9 cellular contexts compared by ENCODE assay signal in genomic region chr4:61200991-61201526, GRCh38. TPM values are rescaled to one million over a fixed set of nuclear protein-coding genes. Genes with fewer than 3 reads are reported as not detected.
DNase-seq lines count a peak whose midpoint lies in the region; ATAC-seq and TF ChIP-seq lines count a peak whose summit lies in the region.
"Had no signal": no experiment of that assay in that cellular context is flagged by ENCODE, and none has a peak within 500 bp of the region (broad histone marks: within the 10 kb centered on the region; RNA-seq: fewer than 3 reads in every experiment).

No MANE protein-coding gene starts in this region.

- H3K27me3 ChIP-seq in ascending aorta (no peaks in the 10 kb centered on the region), iPS-15b (ENCODE audit: control insufficient read depth, insufficient read depth, low read length) (peaks cover 57% of the 10 kb centered on the region), skeletal muscle tissue (ENCODE audit: control insufficient read depth in 3 of 3, insufficient read depth in 3 of 3, low read length in 3 of 3) (peaks cover 27 to 28% (median 28%) of the 10 kb centered on the region in 3 donors), thyroid gland (no peaks in the 10 kb centered on the region)

- WGBS in thyroid gland, 2 donors, result 1% methylated on average over 30 to 31 of the region's 31 CpGs

- TF ChIP-seq CTCF in ascending aorta (IDR thresholded peaks at IDR 0.05) (no peak), thyroid gland (IDR thresholded peaks at IDR 0.05) (no peak)

- intact Hi-C loops in ascending aorta (cut with DNase I), result loop anchor here (5.0 kb wide), 2 partner anchors 76 to 311 kb away; no protein-coding TSS in a partner anchor
- intact Hi-C loops in thyroid gland (cut with DNase I), result no loop called here

- H3K9ac ChIP-seq in iPS-15b (ENCODE audit: low read depth, low read length), result peak overlapping the region; percentile 47
- H3K9ac ChIP-seq in skeletal muscle tissue (ENCODE audit: low read depth in 1 of 3, low read length in 3 of 3), result peak overlapping the region in 2 of 3 donors; percentile 23 to 40

- no peaks in the 10 kb centered on the region for H3K4me1 ChIP-seq in ascending aorta
- peaks cover 20% of the 10 kb centered on the region for H3K4me1 ChIP-seq in iPS-15b (ENCODE audit: control insufficient read depth, insufficient read depth, low read length)
- H3K4me1 ChIP-seq in skeletal muscle tissue (ENCODE audit: control insufficient read depth in 3 of 3, insufficient read depth in 3 of 3, low read length in 3 of 3), result peaks cover 0 to 15% (median 2%) of the 10 kb centered on the region in 3 donors
- peaks cover 0 to 3% of the 10 kb centered on the region in 2 donors for H3K4me1 ChIP-seq in thyroid gland

- peak overlapping the region; percentile 83 to 88 for H3K4me3 ChIP-seq in ascending aorta
- peak overlapping the region; percentile 70 for H3K4me3 ChIP-seq in iPS-15b (ENCODE audit: low read depth, low read length)
- H3K4me3 ChIP-seq in skeletal muscle tissue (ENCODE audit: low read length in 3 of 3), result peak overlapping the region; percentile 58 to 61 (median 60)
- H3K4me3 ChIP-seq in thyroid gland (replicated peaks in 1 of 3), result peak overlapping the region in 1 of 3 donors; percentile 6

- no peaks in the 10 kb centered on the region for H3K36me3 ChIP-seq in ascending aorta
- no peaks in the 10 kb centered on the region for H3K36me3 ChIP-seq in iPS-15b (ENCODE audit: control insufficient read depth, insufficient read depth, low read length)
- H3K36me3 ChIP-seq in skeletal muscle tissue (ENCODE audit: control insufficient read depth in 3 of 3, insufficient read depth in 3 of 3, low read length in 3 of 3), result no peaks in the 10 kb centered on the region
- H3K36me3 ChIP-seq in thyroid gland, result no peaks in the 10 kb centered on the region

- ATAC-seq in HG02840 (IDR thresholded peaks at IDR 0.05; ENCODE audit: low FRiP score, unreplicated experiment), result no peak

- DNase-seq in NCI-H2081 (lab: John Stamatoyannopoulos, UW) (peak; percentile 13 to 43), NCI-H2081 treated with DMSO at 0.1 percent for 48 hours (lab: John Stamatoyannopoulos, UW) (no peak), ascending aorta (ENCODE audit: low spot score in 2 of 2) (no peak), activated gamma-delta T cell treated with Interleukin-2 at 50 U/mL for 16 hours (no peak), thyroid gland (no peak)

- H3K27ac ChIP-seq in ascending aorta, result peak overlapping the region; percentile 68 to 72
- H3K27ac ChIP-seq in skeletal muscle tissue (ENCODE audit: low read depth, low read length), result no peak overlapping the region
- no peak overlapping the region for H3K27ac ChIP-seq in thyroid gland

- no peaks in the 10 kb centered on the region for H3K9me3 ChIP-seq in ascending aorta
- H3K9me3 ChIP-seq in iPS-15b (ENCODE audit: control insufficient read depth, insufficient read depth, low read length), result no peaks in the 10 kb centered on the region
- H3K9me3 ChIP-seq in skeletal muscle tissue (ENCODE audit: control insufficient read depth in 3 of 3, low read length in 3 of 3), result no peaks in the 10 kb centered on the region
- no peaks in the 10 kb centered on the region for H3K9me3 ChIP-seq in thyroid gland

- no peak for TF ChIP-seq POLR2A in thyroid gland (IDR thresholded peaks at IDR 0.05)

RNA-seq across cellular contexts. Expression of gene ADGRL3, which starts 0.9 kb away (rescaled TPM):
- total RNA-seq in ascending aorta (22.2 TPM), skeletal muscle tissue (59.0 TPM), thyroid gland (1 to 10 TPM in 3 of 4 donors, under 1 TPM in 1; 0.67 to 4.6 (median 1.6) TPM)
- total RNA-seq: pulmonary artery endothelial cell had no signal

Comparison
In these comparisons a context has a peak if more than half of its experiments do, and no peak if none do; other contexts are left out.
1. DNase-seq: peak in NCI-H2081 (2 of 2); none in NCI-H2081 treated with DMSO at 0.1 percent for 48 hours (single experiment), ascending aorta (0 of 2), activated gamma-delta T cell treated with Interleukin-2 at 50 U/mL for 16 hours (single experiment) and thyroid gland (0 of 2).
2. H3K27ac ChIP-seq: peak in ascending aorta (2 of 2); none in skeletal muscle tissue (single experiment) and thyroid gland (0 of 3).